ENCODE assay signal across 8 cellular contexts in genomic region chr12:103503546-103504480, GRCh38. TPM values are rescaled to one million over a fixed set of nuclear protein-coding genes. Genes with fewer than 3 reads are reported as not detected.
DNase-seq lines count a peak whose midpoint lies in the region; ATAC-seq and TF ChIP-seq lines count a peak whose summit lies in the region.

No MANE protein-coding gene starts in this region.

- peak; percentile 72 for TF ChIP-seq CTCF in GM10248 (IDR thresholded peaks at IDR 0.05; ENCODE audit: control extremely low read depth, extremely low read depth, low read depth, missing control alignments)
- no peak for TF ChIP-seq CTCF in psoas muscle (IDR thresholded peaks at IDR 0.05)
- no peak for TF ChIP-seq CTCF in RWPE1 (conservative IDR thresholded peaks at IDR 0.05; ENCODE audit: low read depth)

- peaks cover 5% of the 10 kb centered on the region for H3K9me3 Mint-ChIP-seq in activated T-helper 1 cell treated with anti-CD3 and anti-CD28 coated beads, Interleukin-12 subunit alpha, Interleukin-12 subunit beta, Interleukin-2, Interleukin-4 antibody, amounts not matched to agents 30 ng/mL and 10 ng/mL and 1 ng/mL, durations not matched to agents 14 hours and 24 hours and 36 hours

- WGBS in psoas muscle, 3 donors, result 79 to 83% (median 79%) methylated on average over 14 of the region's 14 CpGs

- no peaks in the 10 kb centered on the region for H3K4me1 ChIP-seq in psoas muscle

- no peak overlapping the region for H3K27ac ChIP-seq in psoas muscle
- H3K27ac ChIP-seq in RWPE1, result no peak overlapping the region

- peaks cover 19% of the 10 kb centered on the region for H3K27me3 Mint-ChIP-seq in activated T-helper 1 cell treated with anti-CD3 and anti-CD28 coated beads, Interleukin-12 subunit alpha, Interleukin-12 subunit beta, Interleukin-2, Interleukin-4 antibody, amounts not matched to agents 30 ng/mL and 10 ng/mL and 1 ng/mL, durations not matched to agents 14 hours and 24 hours and 36 hours (ENCODE audit: insufficient read depth)

- peaks cover 41% of the 10 kb centered on the region for H3K4me1 Mint-ChIP-seq in activated T-helper 1 cell treated with anti-CD3 and anti-CD28 coated beads, Interleukin-12 subunit alpha, Interleukin-12 subunit beta, Interleukin-2, Interleukin-4 antibody, amounts not matched to agents 30 ng/mL and 10 ng/mL and 1 ng/mL, durations not matched to agents 14 hours and 24 hours and 36 hours (ENCODE audit: low read depth)

- H3K36me3 ChIP-seq in psoas muscle (ENCODE audit: insufficient read depth in 1 of 2, low read depth in 1 of 2), result no peaks in the 10 kb centered on the region

- no peaks in the 10 kb centered on the region for H3K27me3 ChIP-seq in psoas muscle (ENCODE audit: insufficient read depth in 3 of 3, low read length in 2 of 3)

- intact Hi-C loops in activated T-helper 1 cell treated with anti-CD3 and anti-CD28 coated beads, Interleukin-12 subunit alpha, Interleukin-12 subunit beta, Interleukin-2, Interleukin-4 antibody, amounts not matched to agents 30 ng/mL and 10 ng/mL and 1 ng/mL, durations not matched to agents 14 hours and 24 hours and 36 hours (cut with micrococcal nuclease), result loop anchor here (2.0 to 10.0 kb wide), 4 partner anchors 45 to 1569 kb away; partner anchors contain the start of gene PMCH
- intact Hi-C loops in psoas muscle (cut with DNase I), result no loop called here

- DNase-seq in GM10248 (ENCODE audit: extremely low spot score), result peak; percentile 51
- peak; percentile 53 for DNase-seq in NCI-H69 (lab: John Stamatoyannopoulos, UW)
- DNase-seq in activated T-helper 1 cell treated with anti-CD3 and anti-CD28 coated beads, Interleukin-12 subunit alpha, Interleukin-12 subunit beta, Interleukin-2, Interleukin-4 antibody, amounts not matched to agents 30 ng/mL and 10 ng/mL and 1 ng/mL, durations not matched to agents 14 hours and 24 hours and 36 hours (ENCODE audit: low spot score), result peak; percentile 28
- DNase-seq in left lobe of liver (ENCODE audit: low spot score), result peak; percentile 57
- DNase-seq in GOT3 (lab: John Stamatoyannopoulos, UW), result no peak
- DNase-seq in psoas muscle, result no peak
- DNase-seq in RWPE1 (ENCODE audit: low spot score), result no peak

- no peaks in the 10 kb centered on the region for H3K9me3 ChIP-seq in psoas muscle

- POLR2A ChIA-PET in GM10248 (lab: Yijun Ruan, JAX) (no interaction called here), RWPE1 (lab: Yijun Ruan, JAX; ENCODE audit: low non-redundant PET) (no interaction called here)

- peak; percentile 89 for ATAC-seq in left lobe of liver
- no peak for ATAC-seq in HG02571 (IDR thresholded peaks at IDR 0.05; ENCODE audit: unreplicated experiment)
- ATAC-seq in psoas muscle, result no peak

- CTCF ChIA-PET in GM10248 (lab: Yijun Ruan, JAX) (interaction anchor here (0.7 to 6.3 kb wide), 21 partner anchors 7 to 620 kb away, joined by 3 to 40 read pairs (median 3); no protein-coding TSS in a partner anchor), RWPE1 (lab: Yijun Ruan, JAX) (no interaction called here)

- H3K4me3 Mint-ChIP-seq in activated T-helper 1 cell treated with anti-CD3 and anti-CD28 coated beads, Interleukin-12 subunit alpha, Interleukin-12 subunit beta, Interleukin-2, Interleukin-4 antibody, amounts not matched to agents 30 ng/mL and 10 ng/mL and 1 ng/mL, durations not matched to agents 14 hours and 24 hours and 36 hours, result no peak overlapping the region

- peaks cover 2% of the 10 kb centered on the region for H3K36me3 Mint-ChIP-seq in activated T-helper 1 cell treated with anti-CD3 and anti-CD28 coated beads, Interleukin-12 subunit alpha, Interleukin-12 subunit beta, Interleukin-2, Interleukin-4 antibody, amounts not matched to agents 30 ng/mL and 10 ng/mL and 1 ng/mL, durations not matched to agents 14 hours and 24 hours and 36 hours (ENCODE audit: low read depth)

- H3K4me3 ChIP-seq in psoas muscle, result no peak overlapping the region

- no peak overlapping the region for H3K27ac Mint-ChIP-seq in activated T-helper 1 cell treated with anti-CD3 and anti-CD28 coated beads, Interleukin-12 subunit alpha, Interleukin-12 subunit beta, Interleukin-2, Interleukin-4 antibody, amounts not matched to agents 30 ng/mL and 10 ng/mL and 1 ng/mL, durations not matched to agents 14 hours and 24 hours and 36 hours

RNA-seq across cellular contexts. Expression of gene C12orf42, which starts 8.0 kb away (rescaled TPM):
- total RNA-seq in activated T-helper 1 cell treated with anti-CD3 and anti-CD28 coated beads, Interleukin-12 subunit alpha, Interleukin-12 subunit beta, Interleukin-2, Interleukin-4 antibody, amounts not matched to agents 30 ng/mL and 10 ng/mL and 1 ng/mL, durations not matched to agents 14 hours and 24 hours and 36 hours, result not detected in 2 replicates
- total RNA-seq in left lobe of liver (not detected), psoas muscle (not detected)
- not detected for polyA plus RNA-seq in psoas muscle

Comparison
In these comparisons a context has a peak if more than half of its experiments do, and no peak if none do; other contexts are left out.
1. DNase-seq: peak in GM10248 (single experiment), NCI-H69 (single experiment), activated T-helper 1 cell treated with anti-CD3 and anti-CD28 coated beads, Interleukin-12 subunit alpha, Interleukin-12 subunit beta, Interleukin-2, Interleukin-4 antibody, amounts not matched to agents 30 ng/mL and 10 ng/mL and 1 ng/mL, durations not matched to agents 14 hours and 24 hours and 36 hours (single experiment) and left lobe of liver (single experiment); none in GOT3 (single experiment), psoas muscle (0 of 2) and RWPE1 (single experiment).